Comparison of ENCODE assay signal across 11 cellular contexts in the genomic region with DNA sequence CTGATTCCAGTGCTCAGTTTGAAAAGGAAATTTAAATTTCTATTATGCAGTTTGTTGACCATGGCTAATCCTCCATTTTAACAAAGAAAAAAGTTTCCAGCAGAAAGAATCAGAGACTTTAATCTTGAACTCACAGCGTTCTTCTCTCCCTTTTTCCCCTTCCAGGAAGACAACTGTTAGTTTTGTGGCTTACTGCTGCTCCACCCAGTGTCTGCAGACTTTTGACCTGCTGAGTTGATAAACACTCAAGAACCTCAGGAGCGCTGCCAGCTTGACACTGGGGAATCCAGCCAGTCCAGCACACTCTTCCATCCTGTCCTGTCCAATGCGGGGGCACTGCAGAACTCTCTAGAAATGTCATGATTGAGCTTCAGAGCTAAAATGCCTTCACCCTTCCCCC.
A peak's percentile ranks its signal among the peaks of the same experiment; 100 is the strongest.
DNase-seq lines count a peak whose midpoint lies in the region; ATAC-seq and TF ChIP-seq lines count a peak whose summit lies in the region.
"Had no signal": no experiment of that assay in that cellular context is flagged by ENCODE, and none has a peak within 500 bp of the region (broad histone marks: within the 10 kb centered on the region; RNA-seq: fewer than 3 reads in every experiment).

No MANE protein-coding gene starts in this region.

- DNase-seq in AG08396 (ENCODE audit: low spot score) (peak; percentile 49), NCI-H226 (peak; percentile 68), fibroblast of gingiva (ENCODE audit: low read depth) (peak; percentile 41), DMS79 treated with DMSO at 0.1 percent for 48 hours (lab: John Stamatoyannopoulos, UW) (no peak), SKM-1 (lab: John Stamatoyannopoulos, UW; ENCODE audit: unreplicated experiment) (no peak), suprapubic skin (ENCODE audit: low spot score in 2 of 2) (no peak)
- DNase-seq in naive thymus-derived CD4-positive, alpha-beta T cell, result peak in 1 of 9 donors; percentile 5
- DNase-seq: HCEC 1CT, NCI-H2171 had no signal

- no peak for TF ChIP-seq EP300 in suprapubic skin (IDR thresholded peaks at IDR 0.05)

- H3K4me1 Mint-ChIP-seq in naive thymus-derived CD4-positive, alpha-beta T cell, result peaks cover 11 to 49% (median 36%) of the 10 kb centered on the region in 7 donors

- peak overlapping the region; percentile 27 to 95 (median 78) for H3K27ac Mint-ChIP-seq in naive thymus-derived CD4-positive, alpha-beta T cell
- H3K27ac Mint-ChIP-seq: brain had no signal

- H3K27ac ChIP-seq in naive thymus-derived CD4-positive, alpha-beta T cell (ENCODE audit: low read depth, low read length), result peak overlapping the region; percentile 28
- no peak overlapping the region for H3K27ac ChIP-seq in suprapubic skin

- no peak for ATAC-seq in naive thymus-derived CD4-positive, alpha-beta T cell
- no peak for ATAC-seq in HG03097 (IDR thresholded peaks at IDR 0.05; ENCODE audit: low FRiP score, unreplicated experiment)

- peaks cover 0 to 46% (median 17%) of the 10 kb centered on the region in 5 donors for H3K36me3 Mint-ChIP-seq in naive thymus-derived CD4-positive, alpha-beta T cell

- no peaks in the 10 kb centered on the region for H3K27me3 Mint-ChIP-seq in naive thymus-derived CD4-positive, alpha-beta T cell

- CTCF ChIA-PET in naive thymus-derived CD4-positive, alpha-beta T cell (lab: Charles Lee), result interaction anchor here (1.3 kb wide), 1 partner anchor 35 kb away, joined by 3 read pairs; no protein-coding TSS in a partner anchor

- no peaks in the 10 kb centered on the region for H3K27me3 ChIP-seq in naive thymus-derived CD4-positive, alpha-beta T cell (ENCODE audit: control insufficient read depth in 2 of 2, insufficient read depth in 2 of 2, low read length in 2 of 2)
- no peaks in the 10 kb centered on the region for H3K27me3 ChIP-seq in suprapubic skin

- TF ChIP-seq POLR2A in suprapubic skin (IDR thresholded peaks at IDR 0.05), result no peak

- 45% methylated on average over 3 of the region's 3 CpGs for WGBS in suprapubic skin

- H3K36me3 ChIP-seq in naive thymus-derived CD4-positive, alpha-beta T cell (ENCODE audit: control insufficient read depth in 2 of 3, insufficient read depth in 3 of 3, low read length in 3 of 3), result no peaks in the 10 kb centered on the region
- no peaks in the 10 kb centered on the region for H3K36me3 ChIP-seq in suprapubic skin

- intact Hi-C loops in naive thymus-derived CD4-positive, alpha-beta T cell (cut with micrococcal nuclease), result no loop called here

- peaks cover 0 to 9% (median 0%) of the 10 kb centered on the region in 11 donors for H3K9me3 Mint-ChIP-seq in naive thymus-derived CD4-positive, alpha-beta T cell

- POLR2A ChIA-PET in naive thymus-derived CD4-positive, alpha-beta T cell (lab: Charles Lee), result interaction anchor here (0.8 kb wide), 1 partner anchor 9 kb away, joined by 3 read pairs; no protein-coding TSS in a partner anchor

- peaks cover 0 to 19% of the 10 kb centered on the region in 2 donors for H3K4me1 ChIP-seq in naive thymus-derived CD4-positive, alpha-beta T cell (ENCODE audit: control insufficient read depth in 2 of 2, insufficient read depth in 2 of 2, low read length in 2 of 2)
- H3K4me1 ChIP-seq in suprapubic skin, result peaks cover 6% of the 10 kb centered on the region

- no peaks in the 10 kb centered on the region for H3K9me3 ChIP-seq in naive thymus-derived CD4-positive, alpha-beta T cell (ENCODE audit: control insufficient read depth in 2 of 3, low read length in 3 of 3)
- H3K9me3 ChIP-seq in suprapubic skin, result no peaks in the 10 kb centered on the region

- H3K4me3 Mint-ChIP-seq in naive thymus-derived CD4-positive, alpha-beta T cell, result peak overlapping the region; percentile 43 to 78 (median 58)
- H3K4me3 Mint-ChIP-seq: brain had no signal

- H3K4me3 ChIP-seq in naive thymus-derived CD4-positive, alpha-beta T cell (ENCODE audit: low read length), result no peak overlapping the region
- no peak overlapping the region for H3K4me3 ChIP-seq in suprapubic skin

- no peak for TF ChIP-seq CTCF in suprapubic skin (IDR thresholded peaks at IDR 0.05)

Comparison
In these comparisons a context has a peak if more than half of its experiments do, and no peak if none do; other contexts are left out.
1. DNase-seq: peak in AG08396 (single experiment), NCI-H226 (single experiment) and fibroblast of gingiva (single experiment); none in DMS79 treated with DMSO at 0.1 percent for 48 hours (single experiment), SKM-1 (single experiment) and suprapubic skin (0 of 2).